In the genomic region with DNA sequence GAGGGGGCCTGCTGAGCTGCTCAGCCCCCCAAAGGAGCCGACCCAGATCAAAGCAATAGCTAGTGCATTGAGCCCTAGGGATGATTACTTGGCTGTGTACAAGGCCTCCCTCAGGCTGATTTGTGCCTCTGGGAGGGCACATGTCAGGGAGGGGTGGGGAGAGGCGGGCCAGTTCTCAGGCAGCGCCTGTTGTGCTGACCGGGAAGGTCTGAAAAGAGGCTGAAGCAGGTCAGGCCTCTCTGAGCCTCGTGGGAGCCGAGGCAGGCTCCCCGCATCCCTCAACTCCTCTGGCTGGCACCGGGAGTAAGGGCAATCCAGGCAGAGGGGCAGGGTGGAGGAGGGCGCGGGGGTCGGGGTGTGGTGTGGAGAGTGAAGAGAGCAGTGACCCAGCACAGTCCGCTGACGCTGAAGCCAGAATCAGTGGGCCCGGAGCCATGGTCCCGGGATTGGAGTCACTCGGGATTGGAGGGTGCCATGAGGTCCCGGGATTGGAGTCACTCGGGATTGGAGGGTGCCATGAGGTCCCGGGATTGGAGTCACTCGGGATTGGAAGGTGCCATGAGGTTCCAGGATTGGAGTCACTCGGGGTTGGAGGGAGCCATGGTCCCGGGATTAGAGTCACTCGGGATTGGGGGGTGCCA, we compare ENCODE assay signal across 23 cellular contexts. TPM values are rescaled to one million over a fixed set of nuclear protein-coding genes. Genes with fewer than 3 reads are reported as not detected.
DNase-seq lines count a peak whose midpoint lies in the region; ATAC-seq, FAIRE-seq and TF ChIP-seq lines count a peak whose summit lies in the region.
"Had no signal": no experiment of that assay in that cellular context is flagged by ENCODE, and none has a peak within 500 bp of the region (broad histone marks: within the 10 kb centered on the region; RNA-seq: fewer than 3 reads in every experiment).

No MANE protein-coding gene starts in this region.

- H3K27me3 Mint-ChIP-seq in CD4-positive, alpha-beta T cell = no peaks in the 10 kb centered on the region
- H3K27me3 Mint-ChIP-seq in naive B cell = peaks cover 0 to 9% (median 0%) of the 10 kb centered on the region in 3 donors

- CTCF ChIA-PET in CD4-positive, alpha-beta T cell (lab: Charles Lee) = interaction anchor here (1.7 kb wide), 1 partner anchor 75 kb away, joined by 5 read pairs; no protein-coding TSS in a partner anchor
- CTCF ChIA-PET in K562 (lab: Yijun Ruan, JAX; ENCODE audit: low intra/inter-chr PET ratio) = no interaction called here

- H2AFZ ChIP-seq in K562 (ENCODE audit: low read depth, low read length) = no peak overlapping the region

- H3K4me1 Mint-ChIP-seq in CD4-positive, alpha-beta T cell (ENCODE audit: low read depth) = peaks cover 30% of the 10 kb centered on the region
- H3K4me1 Mint-ChIP-seq in naive B cell = peaks cover 23 to 30% (median 30%) of the 10 kb centered on the region in 3 donors

- no peak for DNase-seq in CD4-positive, alpha-beta T cell
- DNase-seq in NT2/D1 (ENCODE audit: low read depth, low spot score) (no peak), K562 (ENCODE audit: extremely low read depth in 1 of 4, low spot score in 3 of 4) (no peak), naive B cell (no peak), left cardiac atrium (no peak), left colon (no peak), retina (no peak)
- DNase-seq: activated CD8-positive, alpha-beta memory T cell treated with anti-CD3 and anti-CD28 coated beads, Interleukin-2, amount 50 U/mL, for 48 hours; activated naive CD4-positive, alpha-beta T cell; DMS79 treated with DMSO at 0.1 percent for 48 hours; HFFc6; IMR-90; kidney; MG63; NCI-H1417 treated with DMSO at 0.1 percent for 48 hours; NCI-H524; nephron progenitor cell; psoas muscle; stimulated activated CD4-positive, alpha-beta T cell treated with anti-CD3 and anti-CD28 coated beads, Interleukin-2, amount 100 ng/mL, for 48 hours; stimulated activated naive CD4-positive, alpha-beta T cell treated with Interleukin-2 at 50 U/mL for 16 hours; tibial artery had no signal

- no peak for TF ChIP-seq CTCF in CD4-positive, alpha-beta T cell (IDR thresholded peaks at IDR 0.05)
- no peak for TF ChIP-seq CTCF in K562 (IDR thresholded peaks at IDR 0.05 in 2 of 3, conservative IDR thresholded peaks at IDR 0.05 in 1 of 3; ENCODE audit: insufficient read depth in 2 of 3, low read depth in 1 of 3, low read length in 3 of 3)

- no peaks in the 10 kb centered on the region for H3K9me3 ChIP-seq in CD4-positive, alpha-beta T cell (ENCODE audit: control insufficient read depth, low read length)
- H3K9me3 ChIP-seq in NT2/D1 (ENCODE audit: insufficient read depth, low read length) = no peaks in the 10 kb centered on the region
- no peaks in the 10 kb centered on the region for H3K9me3 ChIP-seq in K562 (replicated peaks; ENCODE audit: control insufficient read depth, insufficient read depth, low read depth, low read length)
- H3K9me3 ChIP-seq: MG63, psoas muscle, tibial artery had no signal

- H3K4me1 ChIP-seq in NT2/D1 (ENCODE audit: insufficient read depth, insufficient read length) (peaks cover 38% of the 10 kb centered on the region), K562 (replicated peaks in 1 of 2; ENCODE audit: control insufficient read depth in 2 of 2, insufficient read depth in 2 of 2, low read length in 2 of 2) (peaks cover 29 to 80% of the 10 kb centered on the region in 2 experiments)

- 70% methylated on average over 16 of the region's 23 CpGs for WGBS in K562 (ENCODE audit: insufficient coverage, low coverage, missing lambda C conversion rate)

- POLR2A ChIA-PET in CD4-positive, alpha-beta T cell (lab: Charles Lee) = interaction anchor here (0.6 kb wide), 1 partner anchor 10 kb away, joined by 4 read pairs; no protein-coding TSS in a partner anchor
- POLR2A ChIA-PET in K562 (lab: Yijun Ruan, JAX) = interaction anchor here (0.5 to 6.4 kb wide), 6 partner anchors 9 to 255 kb away, joined by 3 to 51 read pairs (median 4); partner anchors contain the start of genes CENPX and LRRC45

- H3K27ac ChIP-seq in CD4-positive, alpha-beta T cell (ENCODE audit: low read depth, low read length) = no peak overlapping the region
- no peak overlapping the region for H3K27ac ChIP-seq in K562 (ENCODE audit: extremely low read depth, low read depth, low read length)
- H3K27ac ChIP-seq: psoas muscle, skin epidermis, tibial artery had no signal

- peak overlapping the region; percentile 68 for H3K4me3 Mint-ChIP-seq in CD4-positive, alpha-beta T cell
- H3K4me3 Mint-ChIP-seq in naive B cell = peak overlapping the region in 5 of 8 donors; percentile 15 to 89 (median 67)
- H3K4me3 Mint-ChIP-seq: HFFc6 had no signal

- peaks cover 21% of the 10 kb centered on the region; the same call in 1 of the 2 replicates for H4K20me1 ChIP-seq in K562 (replicated peaks; ENCODE audit: control insufficient read depth, insufficient read depth, low read length)

- H3K36me3 ChIP-seq in NT2/D1 (ENCODE audit: insufficient read depth, insufficient read length, low read length) (peaks cover 39% of the 10 kb centered on the region), K562 (ENCODE audit: control insufficient read depth, insufficient read depth, low read length) (peaks cover 38% of the 10 kb centered on the region; the same call in 2 of the 3 replicates)

- intact Hi-C loops in CD4-positive, alpha-beta T cell (cut with DNase I, micrococcal nuclease) = loop anchor here (5.0 to 10.0 kb wide), 6 partner anchors 90 to 520 kb away; partner anchors contain the start of genes HEXD (in 2 of the 2) and OGFOD3 (in 2 of the 2)
- intact Hi-C loops in K562 (cut with micrococcal nuclease) = loop anchor here (5.0 to 10.0 kb wide), 2 partner anchors 63 to 310 kb away; partner anchors contain the start of gene FASN
- intact Hi-C loops in left cardiac atrium (cut with DNase I) = loop anchor here in 1 of 2 donors (5.0 kb wide), 1 partner anchor 63 kb away; the partner anchor contains the start of gene FASN
- intact Hi-C loops in left colon (cut with DNase I, micrococcal nuclease) = loop anchor here (5.0 kb wide), 1 partner anchor 118 kb away; no protein-coding TSS in a partner anchor

- no peak for ATAC-seq in CD4-positive, alpha-beta T cell (ENCODE audit: poor library complexity)
- no peak for ATAC-seq in K562
- no peak for ATAC-seq in naive B cell (ENCODE audit: low read depth in 2 of 2)
- no peak for ATAC-seq in left cardiac atrium
- ATAC-seq in GM18907 (IDR thresholded peaks at IDR 0.05; ENCODE audit: unreplicated experiment) = no peak
- ATAC-seq in left colon = no peak
- ATAC-seq: psoas muscle had no signal

- H3K4me3 ChIP-seq in NT2/D1 (ENCODE audit: insufficient read length, low read depth) (no peak overlapping the region), K562 (no peak overlapping the region)
- H3K4me3 ChIP-seq: MG63, psoas muscle, skin epidermis, tibial artery had no signal

- peaks cover 41% of the 10 kb centered on the region for H3K79me2 ChIP-seq in K562 (ENCODE audit: control insufficient read depth, insufficient read depth, low read length)

- H3K9me1 ChIP-seq in K562 (ENCODE audit: control insufficient read depth, insufficient read depth, low read length) = peaks cover 6% of the 10 kb centered on the region

- H3K27me3 ChIP-seq in CD4-positive, alpha-beta T cell (ENCODE audit: control insufficient read depth, insufficient read depth, low read length) = no peaks in the 10 kb centered on the region
- H3K27me3 ChIP-seq in NT2/D1 (ENCODE audit: insufficient read depth, insufficient read length) = peaks cover 11% of the 10 kb centered on the region
- H3K27me3 ChIP-seq in K562 (ENCODE audit: control insufficient read depth in 2 of 2, insufficient read depth in 2 of 2, low read length in 2 of 2) = no peaks in the 10 kb centered on the region
- H3K27me3 ChIP-seq: MG63 had no signal

- in situ Hi-C loops in K562 (cut with MboI) = loop anchor here (5.0 kb wide), 1 partner anchor 123 kb away; no protein-coding TSS in a partner anchor

- peak overlapping the region; percentile 36 for H3K9ac ChIP-seq in NT2/D1 (ENCODE audit: insufficient read length, low read depth)
- H3K9ac ChIP-seq in K562 (ENCODE audit: insufficient read depth in 1 of 2, low read depth in 2 of 2, low read length in 2 of 2) = peak overlapping the region in 1 of 2 experiments; percentile 80; a peak in 2 of 4 replicates

- no peaks in the 10 kb centered on the region for H3K9me3 Mint-ChIP-seq in CD4-positive, alpha-beta T cell
- no peaks in the 10 kb centered on the region for H3K9me3 Mint-ChIP-seq in naive B cell
- H3K9me3 Mint-ChIP-seq: HFFc6 had no signal

- peaks cover 16% of the 10 kb centered on the region for H3K36me3 Mint-ChIP-seq in CD4-positive, alpha-beta T cell (ENCODE audit: low read depth)
- peaks cover 0 to 5% of the 10 kb centered on the region in 2 donors for H3K36me3 Mint-ChIP-seq in naive B cell

- no peak overlapping the region for H3K4me2 ChIP-seq in K562 (ENCODE audit: insufficient read depth, low read length)

- TF ChIP-seq POLR2A in K562 (conservative IDR thresholded peaks at IDR 0.05) = peak; percentile 67; the same call in 1 of the 2 replicates

- H3K27ac Mint-ChIP-seq in CD4-positive, alpha-beta T cell = peak overlapping the region; percentile 60
- no peak overlapping the region for H3K27ac Mint-ChIP-seq in naive B cell
- H3K27ac Mint-ChIP-seq: HFFc6, nephron progenitor cell had no signal

- no peak for TF ChIP-seq EP300 in K562 (IDR thresholded peaks at IDR 0.05; ENCODE audit: low read length)

- no peak for TF ChIP-seq RAD21 in K562 (CRISPR knock-in tag; conservative IDR thresholded peaks at IDR 0.05 in 1 of 2, IDR thresholded peaks at IDR 0.05 in 1 of 2)

- no peak for FAIRE-seq in K562 (lab: Jason Lieb, UNC)
- FAIRE-seq: kidney had no signal

- no TSS peak for BruUV-seq in K562 (replicated peaks; lab: Mats Ljungman, UMichigan)

RNA-seq across cellular contexts. Expression of gene DCXR, which starts 3.0 kb away (rescaled TPM):
- 100 to 1,000 TPM; 103 to 119 TPM for total RNA-seq in CD4-positive, alpha-beta T cell
- 78.8 and 254 TPM in 2 replicates for total RNA-seq in K562 (2011; cell fraction: chromatin; rRNA removed; ENCODE audit: low replicate concordance)
- 329 and 354 TPM in 2 replicates for total RNA-seq in K562 (2011; cell fraction: nucleolus; rRNA removed)
- 133 and 150 TPM in 2 replicates for total RNA-seq in K562 (2011; cell fraction: nucleoplasm; rRNA removed)
- 165 and 194 TPM in 2 replicates for total RNA-seq in K562 (2014; rRNA removed)
- total RNA-seq in K562 (2014; rRNA removed; fragmentation: Illumina TruSeq; extraction: Trizol) = 41.1 and 66.0 TPM in 2 replicates
- 76.0 and 90.0 TPM in 2 replicates for total RNA-seq in K562 (2015; rRNA removed; fragmentation: Illumina TruSeq; extraction: Trizol)
- 235 and 256 TPM in 2 replicates for total RNA-seq in K562 (2021)
- polyA plus RNA-seq in K562 (2011; rRNA removed) = 156 and 201 TPM in 2 replicates
- 404 and 845 TPM in 2 replicates for polyA plus RNA-seq in K562 (2011; cell fraction: cytosol; rRNA removed)
- 611 and 714 TPM in 2 replicates for polyA plus RNA-seq in K562 (2011; cell fraction: nucleus; rRNA removed)
- polyA plus RNA-seq in K562 (2012) = 229 and 244 TPM in 2 replicates
- 243 and 274 TPM in 2 replicates for polyA plus RNA-seq in K562 (2014; fragmentation: Illumina TruSeq; extraction: Trizol)
- 10 to 100 TPM; 21.3 to 50.3 TPM for polyA plus RNA-seq in K562 (2014; fragmentation: Nextera tagmentation; extraction: Ambion mirVana)
- 229 and 261 TPM in 2 replicates for polyA plus RNA-seq in K562 (2014; rRNA removed)
- polyA minus RNA-seq in K562 (2011; rRNA and poly(A)+ RNA removed) = 34.8 and 73.6 TPM in 2 replicates
- polyA minus RNA-seq in K562 (2011; cell fraction: cytosol; rRNA and poly(A)+ RNA removed) = 67.3 and 81.5 TPM in 2 replicates
- 104 and 111 TPM in 2 replicates for polyA minus RNA-seq in K562 (2011; cell fraction: nucleus; rRNA and poly(A)+ RNA removed)
- polyA plus RNA-seq in naive B cell (ENCODE audit: low read depth in 6 of 6) = 100 to 1,000 TPM in 2 of 6 donors, 10 to 100 TPM in 4; 74.0 to 199 (median 98.1) TPM
- 100 to 1,000 TPM; 132 to 161 TPM for total RNA-seq in left cardiac atrium
- total RNA-seq in left colon = 100 to 1,000 TPM; 111 to 137 TPM

RNA-seq across cellular contexts. Expression of gene RAC3, which starts 3.0 kb away (rescaled TPM):
- 1 to 10 TPM; 3.3 to 5.3 TPM for total RNA-seq in CD4-positive, alpha-beta T cell
- 19.4 and 85.2 TPM in 2 replicates for total RNA-seq in K562 (2011; cell fraction: chromatin; rRNA removed; ENCODE audit: low replicate concordance)
- 134 and 179 TPM in 2 replicates for total RNA-seq in K562 (2011; cell fraction: nucleolus; rRNA removed)
- total RNA-seq in K562 (2011; cell fraction: nucleoplasm; rRNA removed) = 71.3 and 86.0 TPM in 2 replicates
- total RNA-seq in K562 (2014; rRNA removed) (292 and 377 TPM in 2 replicates), K562 (2014; rRNA removed; fragmentation: Illumina TruSeq; extraction: Trizol) (21.8 and 30.5 TPM in 2 replicates), K562 (2015; rRNA removed; fragmentation: Illumina TruSeq; extraction: Trizol) (91.3 and 98.6 TPM in 2 replicates), K562 (2021) (133 and 139 TPM in 2 replicates), left cardiac atrium (1 to 10 TPM; 3.8 to 4.2 TPM), left colon (1 to 10 TPM; 4.2 to 9.0 TPM)
- polyA plus RNA-seq in K562 (2011; rRNA removed) (118 and 135 TPM in 2 replicates), K562 (2014; fragmentation: Illumina TruSeq; extraction: Trizol) (137 and 193 TPM in 2 replicates), K562 (2014; fragmentation: Nextera tagmentation; extraction: Ambion mirVana) (under 1 TPM; 0.23 to 0.28 TPM), K562 (2014; rRNA removed) (281 and 307 TPM in 2 replicates), naive B cell (ENCODE audit: low read depth in 6 of 6) (not detected)
- 275 and 623 TPM in 2 replicates for polyA plus RNA-seq in K562 (2011; cell fraction: cytosol; rRNA removed)
- polyA plus RNA-seq in K562 (2011; cell fraction: nucleus; rRNA removed) = 159 and 273 TPM in 2 replicates
- 51.3 and 82.3 TPM in 2 replicates for polyA plus RNA-seq in K562 (2012)
- polyA minus RNA-seq in K562 (2011; rRNA and poly(A)+ RNA removed) = 16.0 and 29.2 TPM in 2 replicates
- polyA minus RNA-seq in K562 (2011; cell fraction: cytosol; rRNA and poly(A)+ RNA removed) = 66.2 and 68.0 TPM in 2 replicates
- polyA minus RNA-seq in K562 (2011; cell fraction: nucleus; rRNA and poly(A)+ RNA removed) = 52.2 and 55.2 TPM in 2 replicates
- total RNA-seq: psoas muscle had no signal

RNA-seq across cellular contexts. Expression of gene LRRC45, which starts 11.4 kb away (rescaled TPM):
- total RNA-seq in CD4-positive, alpha-beta T cell = 10 to 100 TPM; 17.7 to 17.9 TPM
- 25.2 and 72.7 TPM in 2 replicates for total RNA-seq in K562 (2011; cell fraction: chromatin; rRNA removed; ENCODE audit: low replicate concordance)
- 47.9 and 57.9 TPM in 2 replicates for total RNA-seq in K562 (2011; cell fraction: nucleolus; rRNA removed)
- 27.0 and 29.0 TPM in 2 replicates for total RNA-seq in K562 (2011; cell fraction: nucleoplasm; rRNA removed)
- total RNA-seq in K562 (2014; rRNA removed) = 21.5 and 21.7 TPM in 2 replicates
- 1.8 and 3.5 TPM in 2 replicates for total RNA-seq in K562 (2014; rRNA removed; fragmentation: Illumina TruSeq; extraction: Trizol)
- 11.2 and 13.1 TPM in 2 replicates for total RNA-seq in K562 (2015; rRNA removed; fragmentation: Illumina TruSeq; extraction: Trizol)
- 16.6 and 19.1 TPM in 2 replicates for total RNA-seq in K562 (2021)
- polyA plus RNA-seq in K562 (2011; rRNA removed) = 7.2 and 10.4 TPM in 2 replicates
- polyA plus RNA-seq in K562 (2011; cell fraction: cytosol; rRNA removed) = 6.3 and 10.0 TPM in 2 replicates
- polyA plus RNA-seq in K562 (2011; cell fraction: nucleus; rRNA removed) = 87.0 and 113 TPM in 2 replicates
- polyA plus RNA-seq in K562 (2012) = 12.2 and 13.1 TPM in 2 replicates
- 4.2 and 4.3 TPM in 2 replicates for polyA plus RNA-seq in K562 (2014; fragmentation: Illumina TruSeq; extraction: Trizol)
- polyA plus RNA-seq in K562 (2014; fragmentation: Nextera tagmentation; extraction: Ambion mirVana) = not detected
- 18.4 and 26.6 TPM in 2 replicates for polyA plus RNA-seq in K562 (2014; rRNA removed)
- polyA minus RNA-seq in K562 (2011; rRNA and poly(A)+ RNA removed) = 2.0 and 4.1 TPM in 2 replicates
- 5.8 and 7.1 TPM in 2 replicates for polyA minus RNA-seq in K562 (2011; cell fraction: cytosol; rRNA and poly(A)+ RNA removed)
- polyA minus RNA-seq in K562 (2011; cell fraction: nucleus; rRNA and poly(A)+ RNA removed) = 21.4 and 23.9 TPM in 2 replicates
- polyA plus RNA-seq in naive B cell (ENCODE audit: low read depth in 6 of 6) = 1 to 10 TPM; 1.3 to 4.6 (median 2.6) TPM
- 1 to 10 TPM; 3.7 to 7.9 TPM for total RNA-seq in left cardiac atrium
- total RNA-seq in left colon = 10 to 100 TPM; 14.2 to 20.8 TPM

RNA-seq across cellular contexts. Expression of gene CENPX, which starts 11.8 kb away (rescaled TPM):
- 10 to 100 TPM; 14.9 to 19.6 TPM for total RNA-seq in CD4-positive, alpha-beta T cell
- 52.2 and 175 TPM in 2 replicates for total RNA-seq in K562 (2011; cell fraction: chromatin; rRNA removed; ENCODE audit: low replicate concordance)
- total RNA-seq in K562 (2011; cell fraction: nucleolus; rRNA removed) = 218 and 267 TPM in 2 replicates
- 117 and 130 TPM in 2 replicates for total RNA-seq in K562 (2011; cell fraction: nucleoplasm; rRNA removed)
- total RNA-seq in K562 (2014; rRNA removed) = 318 and 420 TPM in 2 replicates
- total RNA-seq in K562 (2014; rRNA removed; fragmentation: Illumina TruSeq; extraction: Trizol) = 46.8 and 67.9 TPM in 2 replicates
- total RNA-seq in K562 (2015; rRNA removed; fragmentation: Illumina TruSeq; extraction: Trizol) = 124 and 127 TPM in 2 replicates
- total RNA-seq in K562 (2021) = 267 and 275 TPM in 2 replicates
- polyA plus RNA-seq in K562 (2011; rRNA removed) = 170 and 181 TPM in 2 replicates
- polyA plus RNA-seq in K562 (2011; cell fraction: cytosol; rRNA removed) = 177 and 348 TPM in 2 replicates
- polyA plus RNA-seq in K562 (2011; cell fraction: nucleus; rRNA removed) = 315 and 491 TPM in 2 replicates
- polyA plus RNA-seq in K562 (2012) = 133 and 234 TPM in 2 replicates
- polyA plus RNA-seq in K562 (2014; fragmentation: Illumina TruSeq; extraction: Trizol) = 115 and 158 TPM in 2 replicates
- 100 to 1,000 TPM in 1 of 2 experiments, 10 to 100 TPM in 1; 32.7 to 113 TPM for polyA plus RNA-seq in K562 (2014; fragmentation: Nextera tagmentation; extraction: Ambion mirVana)
- polyA plus RNA-seq in K562 (2014; rRNA removed) = 352 and 375 TPM in 2 replicates
- polyA minus RNA-seq in K562 (2011; rRNA and poly(A)+ RNA removed) = 20.5 and 34.2 TPM in 2 replicates
- polyA minus RNA-seq in K562 (2011; cell fraction: cytosol; rRNA and poly(A)+ RNA removed) = 62.7 and 65.0 TPM in 2 replicates
- polyA minus RNA-seq in K562 (2011; cell fraction: nucleus; rRNA and poly(A)+ RNA removed) = 51.4 and 58.3 TPM in 2 replicates
- 10 to 100 TPM; 52.6 to 77.6 (median 58.3) TPM for polyA plus RNA-seq in naive B cell (ENCODE audit: low read depth in 6 of 6)
- 10 to 100 TPM; 27.2 to 37.2 TPM for total RNA-seq in left cardiac atrium
- 100 to 1,000 TPM in 1 of 2 donors, 10 to 100 TPM in 1; 83.3 to 127 TPM for total RNA-seq in left colon

RNA-seq across cellular contexts. Expression of gene RFNG, which starts 17.1 kb away (rescaled TPM):
- 10 to 100 TPM; 28.1 to 31.2 TPM for total RNA-seq in CD4-positive, alpha-beta T cell
- total RNA-seq in K562 (2011; cell fraction: chromatin; rRNA removed; ENCODE audit: low replicate concordance) = 23.1 and 61.7 TPM in 2 replicates
- 74.4 and 74.9 TPM in 2 replicates for total RNA-seq in K562 (2011; cell fraction: nucleolus; rRNA removed)
- total RNA-seq in K562 (2011; cell fraction: nucleoplasm; rRNA removed) = 36.5 and 40.5 TPM in 2 replicates
- total RNA-seq in K562 (2014; rRNA removed) (23.6 and 28.4 TPM in 2 replicates), K562 (2014; rRNA removed; fragmentation: Illumina TruSeq; extraction: Trizol) (6.5 and 9.5 TPM in 2 replicates), K562 (2015; rRNA removed; fragmentation: Illumina TruSeq; extraction: Trizol) (11.1 and 14.3 TPM in 2 replicates), K562 (2021) (26.9 and 30.2 TPM in 2 replicates), left cardiac atrium (10 to 100 TPM; 16.4 to 22.4 TPM), left colon (10 to 100 TPM; 31.5 to 32.3 TPM)
- polyA plus RNA-seq in K562 (2011; rRNA removed) (9.2 and 17.2 TPM in 2 replicates), K562 (2014; fragmentation: Illumina TruSeq; extraction: Trizol) (9.0 and 18.5 TPM in 2 replicates), K562 (2014; fragmentation: Nextera tagmentation; extraction: Ambion mirVana) (under 1 TPM; 0.32 to 0.66 TPM), K562 (2014; rRNA removed) (32.6 and 32.8 TPM in 2 replicates), naive B cell (ENCODE audit: low read depth in 6 of 6) (1 to 10 TPM; 2.6 to 7.6 (median 4.8) TPM)
- 12.2 and 23.8 TPM in 2 replicates for polyA plus RNA-seq in K562 (2011; cell fraction: cytosol; rRNA removed)
- polyA plus RNA-seq in K562 (2011; cell fraction: nucleus; rRNA removed) = 144 and 164 TPM in 2 replicates
- 16.9 and 35.2 TPM in 2 replicates for polyA plus RNA-seq in K562 (2012)
- 2.0 TPM in 2 replicates for polyA minus RNA-seq in K562 (2011; rRNA and poly(A)+ RNA removed)
- polyA minus RNA-seq in K562 (2011; cell fraction: cytosol; rRNA and poly(A)+ RNA removed) = 11.7 and 13.1 TPM in 2 replicates
- polyA minus RNA-seq in K562 (2011; cell fraction: nucleus; rRNA and poly(A)+ RNA removed) = 11.4 and 14.3 TPM in 2 replicates
